In genomic region chr1:53295746-53296722, GRCh38 we compare ENCODE assay signal across 11 cellular contexts. TPM values are rescaled to one million over a fixed set of nuclear protein-coding genes. Genes with fewer than 3 reads are reported as not detected.
DNase-seq lines count a peak whose midpoint lies in the region; ATAC-seq lines count a peak whose summit lies in the region.
"Had no signal": no experiment of that assay in that cellular context is flagged by ENCODE, and none has a peak within 500 bp of the region (broad histone marks: within the 10 kb centered on the region; RNA-seq: fewer than 3 reads in every experiment).

No MANE protein-coding gene starts in this region.

- no peak overlapping the region for H2BK5ac ChIP-seq in mesenchymal stem cell (ENCODE audit: low read depth, low read length, poor library complexity, severe bottlenecking)

- intact Hi-C loops in activated CD4-positive, alpha-beta T cell treated with anti-CD3 and anti-CD28 coated beads, Interleukin-2, amount 10 ng/mL, durations not matched to agents 24 days and 14 days (cut with micrococcal nuclease) = no loop called here

- H3K4me1 ChIP-seq in mesenchymal stem cell (ENCODE audit: control insufficient read depth, insufficient read depth, low read depth, low read length) = peaks cover 20% of the 10 kb centered on the region
- H3K4me1 ChIP-seq: HAP-1 had no signal

- no peak for DNase-seq in activated CD4-positive, alpha-beta T cell treated with anti-CD3 and anti-CD28 coated beads, Interleukin-2, amount 10 ng/mL, durations not matched to agents 24 days and 14 days
- DNase-seq in activated CD4-positive, alpha-beta T cell treated with anti-CD3 and anti-CD28 coated beads, Interleukin-2, amount 50 U/mL, for 48 hours = no peak
- no peak for DNase-seq in central memory CD8-positive, alpha-beta T cell (ENCODE audit: low spot score in 2 of 2)
- DNase-seq in putamen (ENCODE audit: low spot score) = no peak
- DNase-seq in mesenchymal stem cell = no peak

- H3K4me3 Mint-ChIP-seq in activated CD4-positive, alpha-beta T cell treated with anti-CD3 and anti-CD28 coated beads, Interleukin-2, amount 10 ng/mL, durations not matched to agents 24 days and 14 days = no peak overlapping the region
- no peak overlapping the region for H3K4me3 Mint-ChIP-seq in central memory CD8-positive, alpha-beta T cell

- H2AFZ ChIP-seq in mesenchymal stem cell (ENCODE audit: low read depth, low read length) = no peak overlapping the region

- no peaks in the 10 kb centered on the region for H3K36me3 Mint-ChIP-seq in activated CD4-positive, alpha-beta T cell treated with anti-CD3 and anti-CD28 coated beads, Interleukin-2, amount 10 ng/mL, durations not matched to agents 24 days and 14 days (ENCODE audit: low read depth)
- peaks cover 4% of the 10 kb centered on the region for H3K36me3 Mint-ChIP-seq in central memory CD8-positive, alpha-beta T cell (ENCODE audit: insufficient read depth)

- H3K27ac ChIP-seq in temporal lobe (ENCODE audit: low read depth, low read length) = peak overlapping the region; percentile 75
- H3K27ac ChIP-seq in mesenchymal stem cell (ENCODE audit: low read length, poor library complexity, severe bottlenecking) = no peak overlapping the region
- H3K27ac ChIP-seq: vagina had no signal

- H3K9me3 Mint-ChIP-seq in activated CD4-positive, alpha-beta T cell treated with anti-CD3 and anti-CD28 coated beads, Interleukin-2, amount 10 ng/mL, durations not matched to agents 24 days and 14 days = no peaks in the 10 kb centered on the region
- no peaks in the 10 kb centered on the region for H3K9me3 Mint-ChIP-seq in central memory CD8-positive, alpha-beta T cell

- H3K14ac ChIP-seq in mesenchymal stem cell (ENCODE audit: low read length in 2 of 2) = no peak overlapping the region

- no peaks in the 10 kb centered on the region for H3K9me3 ChIP-seq in mesenchymal stem cell (ENCODE audit: control insufficient read depth, low read length)
- H3K9me3 ChIP-seq: HAP-1, vagina had no signal

- no peak overlapping the region for H3K4ac ChIP-seq in mesenchymal stem cell (ENCODE audit: low read depth in 1 of 2, low read length in 2 of 2)

- peak overlapping the region; percentile 78 for H3K27ac Mint-ChIP-seq in activated CD4-positive, alpha-beta T cell treated with anti-CD3 and anti-CD28 coated beads, Interleukin-2, amount 10 ng/mL, durations not matched to agents 24 days and 14 days
- H3K27ac Mint-ChIP-seq in central memory CD8-positive, alpha-beta T cell (ENCODE audit: low read depth) = peak overlapping the region; percentile 68

- H3K4me2 ChIP-seq in mesenchymal stem cell (ENCODE audit: low read length, poor library complexity, severe bottlenecking) = no peak overlapping the region

- H3K36me3 ChIP-seq in mesenchymal stem cell (ENCODE audit: control insufficient read depth in 1 of 2, insufficient read depth in 2 of 2, low read depth in 1 of 2, low read length in 2 of 2) = no peaks in the 10 kb centered on the region
- H3K36me3 ChIP-seq: HAP-1, vagina had no signal

- no peak overlapping the region for H3K9ac ChIP-seq in mesenchymal stem cell (ENCODE audit: low read length)

- H3K4me1 Mint-ChIP-seq in activated CD4-positive, alpha-beta T cell treated with anti-CD3 and anti-CD28 coated beads, Interleukin-2, amount 10 ng/mL, durations not matched to agents 24 days and 14 days = peaks cover 44% of the 10 kb centered on the region
- peaks cover 40% of the 10 kb centered on the region for H3K4me1 Mint-ChIP-seq in central memory CD8-positive, alpha-beta T cell

- H2BK12ac ChIP-seq in mesenchymal stem cell (ENCODE audit: low read length in 2 of 2) = no peak overlapping the region

- no peaks in the 10 kb centered on the region for H3K27me3 Mint-ChIP-seq in activated CD4-positive, alpha-beta T cell treated with anti-CD3 and anti-CD28 coated beads, Interleukin-2, amount 10 ng/mL, durations not matched to agents 24 days and 14 days
- H3K27me3 Mint-ChIP-seq in central memory CD8-positive, alpha-beta T cell = no peaks in the 10 kb centered on the region

- no peak overlapping the region for H3K23ac ChIP-seq in mesenchymal stem cell (ENCODE audit: low read length in 2 of 2)

- H2BK120ac ChIP-seq in mesenchymal stem cell (ENCODE audit: low read depth, low read length) = no peak overlapping the region

- no peaks in the 10 kb centered on the region for H3K27me3 ChIP-seq in mesenchymal stem cell (ENCODE audit: control insufficient read depth in 1 of 2, insufficient read depth in 1 of 2, low read length in 2 of 2)
- H3K27me3 ChIP-seq: vagina had no signal

- peaks cover 20% of the 10 kb centered on the region for H3K79me1 ChIP-seq in mesenchymal stem cell (replicated peaks; ENCODE audit: low read length, poor library complexity, severe bottlenecking)

- H3K18ac ChIP-seq in mesenchymal stem cell (ENCODE audit: low read depth in 1 of 2, low read length in 2 of 2) = no peak overlapping the region

- no peak overlapping the region for H4K91ac ChIP-seq in mesenchymal stem cell (ENCODE audit: low read length)

- no peak overlapping the region for H3K4me3 ChIP-seq in mesenchymal stem cell (ENCODE audit: insufficient read depth in 1 of 2, low read depth in 1 of 2, low read length in 2 of 2)
- H3K4me3 ChIP-seq: HAP-1, vagina had no signal

- no peak overlapping the region for H4K8ac ChIP-seq in mesenchymal stem cell (ENCODE audit: low read length)

- ATAC-seq in HG03442 (IDR thresholded peaks at IDR 0.05; ENCODE audit: unreplicated experiment) = peak; percentile 34
- ATAC-seq in central memory CD8-positive, alpha-beta T cell (replicated peaks; ENCODE audit: extremely low read depth, poor library complexity, severe bottlenecking) = no peak
- no peak for ATAC-seq in GM21528 (IDR thresholded peaks at IDR 0.05; ENCODE audit: low FRiP score, unreplicated experiment)
- ATAC-seq: activated CD4-positive, CD25-positive, alpha-beta regulatory T cell treated with anti-CD3 and anti-CD28 coated beads, Interleukin-2, amount 50 U/mL, for 24 hours had no signal

- H2AK5ac ChIP-seq in mesenchymal stem cell (ENCODE audit: low read length, severe bottlenecking) = no peak overlapping the region

- 75% methylated on average over 16 of the region's 16 CpGs for WGBS in mesenchymal stem cell

- no peak overlapping the region for H2BK15ac ChIP-seq in mesenchymal stem cell (ENCODE audit: low read depth, poor library complexity, severe bottlenecking)

RNA-seq across cellular contexts. Expression of gene LRP8, which starts 31.8 kb away (rescaled TPM):
- 76.8 and 81.6 TPM in 2 replicates for total RNA-seq in activated CD4-positive, alpha-beta T cell treated with anti-CD3 and anti-CD28 coated beads, Interleukin-2, amount 10 ng/mL, durations not matched to agents 24 days and 14 days
- total RNA-seq in temporal lobe = 77.2 TPM
- 19.5 TPM for polyA plus RNA-seq in mesenchymal stem cell (2013, experiment 1 of 2)
- 17.4 TPM for polyA plus RNA-seq in mesenchymal stem cell (2013, experiment 2 of 2)

RNA-seq across cellular contexts. Expression of gene MAGOH, which starts 57.7 kb away (rescaled TPM):
- total RNA-seq in activated CD4-positive, alpha-beta T cell treated with anti-CD3 and anti-CD28 coated beads, Interleukin-2, amount 10 ng/mL, durations not matched to agents 24 days and 14 days = 96.4 and 107 TPM in 2 replicates
- 15.5 TPM for total RNA-seq in temporal lobe
- 53.3 TPM for polyA plus RNA-seq in mesenchymal stem cell (2013, experiment 1 of 2)
- polyA plus RNA-seq in mesenchymal stem cell (2013, experiment 2 of 2) = 54.6 TPM
